ENCODE assay signal across 8 cellular contexts in genomic region chr22:32723632-32724031, GRCh38.
DNase-seq lines count a peak whose midpoint lies in the region; ATAC-seq and TF ChIP-seq lines count a peak whose summit lies in the region.

No MANE protein-coding gene starts in this region.

- peak overlapping the region in 3 of 4 donors; percentile 18 to 42 (median 31) for H3K27ac ChIP-seq in gastrocnemius medialis

- H3K9me3 Mint-ChIP-seq in progenitor cell of endocrine pancreas (ENCODE audit: low read depth), result peaks cover 14% of the 10 kb centered on the region

- peak overlapping the region; percentile 85 for H3K4me2 ChIP-seq in Loucy (ENCODE audit: low read depth, low read length, poor library complexity, severe bottlenecking)

- TF ChIP-seq CTCF in GM12864 (IDR thresholded peaks at IDR 0.05; ENCODE audit: low read depth, low read length, missing control alignments) (no peak), Loucy (conservative IDR thresholded peaks at IDR 0.05; ENCODE audit: low read length) (no peak), gastrocnemius medialis (IDR thresholded peaks at IDR 0.05 in 4 of 5, conservative IDR thresholded peaks at IDR 0.05 in 1 of 5) (no peak), progenitor cell of endocrine pancreas (IDR thresholded peaks at IDR 0.05; ENCODE audit: unreplicated experiment) (no peak)

- H3K4me1 Mint-ChIP-seq in progenitor cell of endocrine pancreas (ENCODE audit: low read depth), result peaks cover 3% of the 10 kb centered on the region

- H3K27me3 ChIP-seq in Loucy (ENCODE audit: insufficient read depth, low read length, poor library complexity, severe bottlenecking) (no peaks in the 10 kb centered on the region), gastrocnemius medialis (no peaks in the 10 kb centered on the region)

- no peak for TF ChIP-seq POLR2A in gastrocnemius medialis (IDR thresholded peaks at IDR 0.05)

- H3K36me3 Mint-ChIP-seq in progenitor cell of endocrine pancreas (ENCODE audit: insufficient read depth), result peaks cover 2% of the 10 kb centered on the region

- peak; percentile 29 for DNase-seq in GM12864 (ENCODE audit: low read depth)
- DNase-seq in activated T-cell treated with anti-CD3 and anti-CD28 coated beads for 48 hours (ENCODE audit: low read depth), result peak; percentile 24
- peak; percentile 31 for DNase-seq in globus pallidus (ENCODE audit: low spot score)
- DNase-seq in gastrocnemius medialis, result peak in 1 of 2 donors; percentile 53
- no peak for DNase-seq in NCI-H1930 (lab: John Stamatoyannopoulos, UW)
- no peak for DNase-seq in progenitor cell of endocrine pancreas (ENCODE audit: low spot score, unreplicated experiment)
- DNase-seq in DMS153 (lab: John Stamatoyannopoulos, UW), result no peak

- H4K20me1 ChIP-seq in Loucy (ENCODE audit: insufficient read depth, low read length, poor library complexity, severe bottlenecking), result no peaks in the 10 kb centered on the region

- intact Hi-C loops in gastrocnemius medialis (cut with DNase I; ENCODE audit: low total_unique reads), result no loop called here

- no peaks in the 10 kb centered on the region for H3K27me3 Mint-ChIP-seq in progenitor cell of endocrine pancreas

- H3K9me2 ChIP-seq in Loucy (replicated peaks; ENCODE audit: low read depth, low read length), result no peaks in the 10 kb centered on the region

- no peak for ATAC-seq in gastrocnemius medialis

- H3K4me3 Mint-ChIP-seq in progenitor cell of endocrine pancreas (ENCODE audit: low read depth), result no peak overlapping the region

- H3K4me1 ChIP-seq in Loucy (ENCODE audit: insufficient read depth, low read length, poor library complexity, severe bottlenecking) (peaks cover 52% of the 10 kb centered on the region), gastrocnemius medialis (peaks cover 0 to 3% of the 10 kb centered on the region in 2 donors)

- H3K79me2 ChIP-seq in Loucy (ENCODE audit: insufficient read depth, low read length), result no peaks in the 10 kb centered on the region

- no peaks in the 10 kb centered on the region for H3F3A ChIP-seq in Loucy (ENCODE audit: low read depth)

- H3K36me3 ChIP-seq in Loucy (ENCODE audit: insufficient read depth, low read length) (no peaks in the 10 kb centered on the region), gastrocnemius medialis (no peaks in the 10 kb centered on the region)

- in situ Hi-C loops in gastrocnemius medialis (cut with MboI; ENCODE audit: low sequenced_read_pairs in 4 of 4), result no loop called here

- H3K4me3 ChIP-seq in GM12864 (ENCODE audit: low read depth, low read length) (no peak overlapping the region), Loucy (ENCODE audit: low read length, poor library complexity, severe bottlenecking) (peak overlapping the region; percentile 62), gastrocnemius medialis (no peak overlapping the region)

- H3K9me3 ChIP-seq in Loucy (ENCODE audit: insufficient read depth, low read depth, low read length) (no peaks in the 10 kb centered on the region), gastrocnemius medialis (no peaks in the 10 kb centered on the region)

- H2AFZ ChIP-seq in Loucy (ENCODE audit: low read length), result 0 out of 2 replicates have a peak overlapping the region, but pooled peaks have one; percentile 37

- H3K27ac Mint-ChIP-seq in progenitor cell of endocrine pancreas, result no peak overlapping the region

- peak overlapping the region; percentile 56 for H3K9ac ChIP-seq in Loucy (ENCODE audit: low read depth, low read length, poor library complexity, severe bottlenecking)

Comparison
In these comparisons a context has a peak if more than half of its experiments do, and no peak if none do; other contexts are left out.
1. DNase-seq: peak in GM12864 (single experiment), activated T-cell treated with anti-CD3 and anti-CD28 coated beads for 48 hours (single experiment) and globus pallidus (single experiment); none in NCI-H1930 (0 of 2), progenitor cell of endocrine pancreas (single experiment) and DMS153 (single experiment).